8 cellular contexts compared by ENCODE assay signal in the genomic region with DNA sequence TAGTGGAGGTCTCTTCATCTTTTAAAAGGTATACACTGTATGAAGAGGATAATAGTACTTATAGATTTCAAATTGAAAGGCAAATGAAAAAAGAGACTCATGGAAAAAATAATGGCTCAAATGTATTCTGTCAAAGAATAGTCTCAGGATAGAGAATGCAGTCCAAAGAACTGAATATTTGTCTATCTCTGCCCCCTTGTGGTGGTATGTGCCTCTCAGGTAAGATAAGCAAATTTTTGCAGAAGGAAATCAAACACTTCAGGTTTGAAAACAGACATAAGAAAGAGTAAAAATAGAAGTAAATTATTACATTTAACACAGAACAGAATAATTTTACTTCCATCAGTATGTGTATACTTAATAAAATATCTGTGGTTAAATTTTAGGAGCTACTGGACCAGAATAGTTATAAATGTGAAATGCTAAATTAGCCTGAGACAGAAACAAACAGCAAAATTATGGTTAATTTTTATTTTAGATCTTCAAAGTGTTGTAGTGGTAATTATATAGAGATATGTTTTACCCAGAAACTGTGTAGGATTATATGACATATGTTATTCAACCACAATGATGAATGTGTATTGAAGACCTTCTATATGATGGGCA.
DNase-seq lines count a peak whose midpoint lies in the region; ATAC-seq and TF ChIP-seq lines count a peak whose summit lies in the region.

No MANE protein-coding gene starts in this region.

- H3K4me1 ChIP-seq in esophagus squamous epithelium = no peaks in the 10 kb centered on the region
- H3K4me1 ChIP-seq in naive thymus-derived CD4-positive, alpha-beta T cell (ENCODE audit: control insufficient read depth in 2 of 2, insufficient read depth in 2 of 2, low read length in 2 of 2) = no peaks in the 10 kb centered on the region

- H3K36me3 Mint-ChIP-seq in natural killer cell = no peaks in the 10 kb centered on the region
- H3K36me3 Mint-ChIP-seq in natural killer cell treated with Interleukin-12 subunit alpha and Interleukin-12 subunit beta and Interleukin-15 and Interleukin-18, amount 100 ng/mL, for 72 hours = no peaks in the 10 kb centered on the region
- no peaks in the 10 kb centered on the region for H3K36me3 Mint-ChIP-seq in naive thymus-derived CD4-positive, alpha-beta T cell

- DNase-seq in natural killer cell (no peak), HCEC 1CT (peak; percentile 57), NCI-H146 treated with DMSO at 0.1 percent for 48 hours (lab: John Stamatoyannopoulos, UW; ENCODE audit: unreplicated experiment) (peak; percentile 1), T-helper 9 cell (peak; percentile 5), esophagus squamous epithelium (lab: John Stamatoyannopoulos, UW) (no peak)
- no peak for DNase-seq in natural killer cell treated with Interleukin-12 subunit alpha and Interleukin-12 subunit beta and Interleukin-15 and Interleukin-18, amount 100 ng/mL, for 72 hours (ENCODE audit: low spot score)
- peak in 7 of 9 donors; percentile 6 to 61 (median 47) for DNase-seq in naive thymus-derived CD4-positive, alpha-beta T cell

- no peaks in the 10 kb centered on the region for H3K36me3 ChIP-seq in esophagus squamous epithelium
- no peaks in the 10 kb centered on the region for H3K36me3 ChIP-seq in naive thymus-derived CD4-positive, alpha-beta T cell (ENCODE audit: control insufficient read depth in 2 of 3, insufficient read depth in 3 of 3, low read length in 3 of 3)

- peaks cover 0 to 5% of the 10 kb centered on the region in 2 donors for H3K27me3 Mint-ChIP-seq in natural killer cell (ENCODE audit: low read depth in 2 of 2)
- H3K27me3 Mint-ChIP-seq in natural killer cell treated with Interleukin-12 subunit alpha and Interleukin-12 subunit beta and Interleukin-15 and Interleukin-18, amount 100 ng/mL, for 72 hours = peaks cover 3 to 14% of the 10 kb centered on the region in 2 donors
- H3K27me3 Mint-ChIP-seq in naive thymus-derived CD4-positive, alpha-beta T cell = peaks cover 8 to 35% (median 17%) of the 10 kb centered on the region in 5 donors

- intact Hi-C loops in natural killer cell (cut with micrococcal nuclease) (loop anchor here (5.0 kb wide), 1 partner anchor 299 kb away; no protein-coding TSS in a partner anchor), esophagus squamous epithelium (cut with DNase I) (no loop called here)
- intact Hi-C loops in naive thymus-derived CD4-positive, alpha-beta T cell (cut with micrococcal nuclease) = loop anchor here (1.0 to 5.0 kb wide), 7 partner anchors 226 to 1430 kb away; no protein-coding TSS in a partner anchor

- peak; percentile 49 for TF ChIP-seq CTCF in natural killer cell (IDR thresholded peaks at IDR 0.05)
- TF ChIP-seq CTCF in esophagus squamous epithelium (IDR thresholded peaks at IDR 0.05) = peak; percentile 34 to 76 (median 62)

- no peaks in the 10 kb centered on the region for H3K27me3 ChIP-seq in esophagus squamous epithelium
- H3K27me3 ChIP-seq in naive thymus-derived CD4-positive, alpha-beta T cell (ENCODE audit: control insufficient read depth in 2 of 2, insufficient read depth in 2 of 2, low read length in 2 of 2) = no peaks in the 10 kb centered on the region

- no peak overlapping the region for H3K27ac ChIP-seq in esophagus squamous epithelium
- H3K27ac ChIP-seq in naive thymus-derived CD4-positive, alpha-beta T cell (ENCODE audit: low read depth, low read length) = no peak overlapping the region

- no peak overlapping the region for H3K4me3 ChIP-seq in esophagus squamous epithelium
- H3K4me3 ChIP-seq in naive thymus-derived CD4-positive, alpha-beta T cell (ENCODE audit: low read length) = no peak overlapping the region

- no peaks in the 10 kb centered on the region for H3K9me3 ChIP-seq in esophagus squamous epithelium
- no peaks in the 10 kb centered on the region for H3K9me3 ChIP-seq in naive thymus-derived CD4-positive, alpha-beta T cell (ENCODE audit: control insufficient read depth in 2 of 3, low read length in 3 of 3)

- H3K4me1 Mint-ChIP-seq in natural killer cell = no peaks in the 10 kb centered on the region
- H3K4me1 Mint-ChIP-seq in natural killer cell treated with Interleukin-12 subunit alpha and Interleukin-12 subunit beta and Interleukin-15 and Interleukin-18, amount 100 ng/mL, for 72 hours (ENCODE audit: low read depth in 2 of 2) = no peaks in the 10 kb centered on the region
- no peaks in the 10 kb centered on the region for H3K4me1 Mint-ChIP-seq in naive thymus-derived CD4-positive, alpha-beta T cell

- H3K9me3 Mint-ChIP-seq in natural killer cell = peaks cover 0 to 2% of the 10 kb centered on the region in 2 donors
- H3K9me3 Mint-ChIP-seq in natural killer cell treated with Interleukin-12 subunit alpha and Interleukin-12 subunit beta and Interleukin-15 and Interleukin-18, amount 100 ng/mL, for 72 hours = no peaks in the 10 kb centered on the region
- H3K9me3 Mint-ChIP-seq in naive thymus-derived CD4-positive, alpha-beta T cell = no peaks in the 10 kb centered on the region

- CTCF ChIA-PET in naive thymus-derived CD4-positive, alpha-beta T cell (lab: Charles Lee) = interaction anchor here (0.8 to 4.4 kb wide), 3 partner anchors 306 to 732 kb away, joined by 4 to 37 read pairs (median 33); no protein-coding TSS in a partner anchor

- no peak for TF ChIP-seq POLR2A in esophagus squamous epithelium (IDR thresholded peaks at IDR 0.05)

- POLR2A ChIA-PET in naive thymus-derived CD4-positive, alpha-beta T cell (lab: Charles Lee) = no interaction called here

- no peak for ATAC-seq in natural killer cell
- ATAC-seq in natural killer cell treated with Interleukin-12 subunit alpha and Interleukin-12 subunit beta and Interleukin-15 and Interleukin-18, amount 100 ng/mL, for 72 hours = no peak
- peak; percentile 59 for ATAC-seq in naive thymus-derived CD4-positive, alpha-beta T cell
- ATAC-seq in HG03039 (IDR thresholded peaks at IDR 0.05; ENCODE audit: unreplicated experiment) = no peak

- H3K27ac Mint-ChIP-seq in natural killer cell = no peak overlapping the region
- H3K27ac Mint-ChIP-seq in natural killer cell treated with Interleukin-12 subunit alpha and Interleukin-12 subunit beta and Interleukin-15 and Interleukin-18, amount 100 ng/mL, for 72 hours = no peak overlapping the region
- no peak overlapping the region for H3K27ac Mint-ChIP-seq in naive thymus-derived CD4-positive, alpha-beta T cell

- no peak overlapping the region for H3K4me3 Mint-ChIP-seq in natural killer cell
- no peak overlapping the region for H3K4me3 Mint-ChIP-seq in natural killer cell treated with Interleukin-12 subunit alpha and Interleukin-12 subunit beta and Interleukin-15 and Interleukin-18, amount 100 ng/mL, for 72 hours
- no peak overlapping the region for H3K4me3 Mint-ChIP-seq in naive thymus-derived CD4-positive, alpha-beta T cell

Comparison
In these comparisons a context has a peak if more than half of its experiments do, and no peak if none do; other contexts are left out.
1. DNase-seq: peak in HCEC 1CT (single experiment), NCI-H146 treated with DMSO at 0.1 percent for 48 hours (single experiment), T-helper 9 cell (single experiment) and naive thymus-derived CD4-positive, alpha-beta T cell (7 of 9); none in natural killer cell (single experiment), natural killer cell treated with Interleukin-12 subunit alpha and Interleukin-12 subunit beta and Interleukin-15 and Interleukin-18, amount 100 ng/mL, for 72 hours (single experiment) and esophagus squamous epithelium (single experiment).